In genomic region chr6:108168026-108168463, GRCh38 we compare ENCODE assay signal across 11 cellular contexts. TPM values are rescaled to one million over a fixed set of nuclear protein-coding genes. Genes with fewer than 3 reads are reported as not detected.
DNase-seq lines count a peak whose midpoint lies in the region; ATAC-seq and TF ChIP-seq lines count a peak whose summit lies in the region.
"Had no signal": no experiment of that assay in that cellular context is flagged by ENCODE, and none has a peak within 500 bp of the region (broad histone marks: within the 10 kb centered on the region; RNA-seq: fewer than 3 reads in every experiment).

No MANE protein-coding gene starts in this region.

- no peak for ATAC-seq in activated naive CD8-positive, alpha-beta T cell treated with anti-CD3 and anti-CD28 coated beads, Interleukin-2, amount 10 ng/mL, durations not matched to agents 7 days and 5 days (ENCODE audit: low read depth)
- ATAC-seq in lower lobe of right lung (peak in 1 of 2 donors; percentile 6), HG02759 (IDR thresholded peaks at IDR 0.05; ENCODE audit: unreplicated experiment) (no peak)

- no peaks in the 10 kb centered on the region for H3K36me3 ChIP-seq in lower lobe of right lung
- no peaks in the 10 kb centered on the region for H3K36me3 ChIP-seq in stomach
- H3K36me3 ChIP-seq: SJSA1 had no signal

- H3K4me3 ChIP-seq in lower lobe of right lung (peak overlapping the region; percentile 33), stomach (peak overlapping the region; percentile 11 to 45 (median 16))
- H3K4me3 ChIP-seq: SJSA1 had no signal

- H3K27me3 ChIP-seq in lower lobe of right lung (ENCODE audit: low read depth) (peaks cover 100% of the 10 kb centered on the region), stomach (peaks cover 63 to 100% (median 94%) of the 10 kb centered on the region in 3 donors)

- H3K27me3 Mint-ChIP-seq in activated naive CD4-positive, alpha-beta T cell treated with anti-CD3 and anti-CD28 coated beads for 36 hours (ENCODE audit: low read depth) = peaks cover 88% of the 10 kb centered on the region
- H3K27me3 Mint-ChIP-seq in activated naive CD8-positive, alpha-beta T cell treated with anti-CD3 and anti-CD28 coated beads, Interleukin-2, amount 10 ng/mL, durations not matched to agents 7 days and 5 days = peaks cover 93% of the 10 kb centered on the region

- H3K9me3 Mint-ChIP-seq in activated naive CD4-positive, alpha-beta T cell treated with anti-CD3 and anti-CD28 coated beads for 36 hours = no peaks in the 10 kb centered on the region
- peaks cover 2% of the 10 kb centered on the region for H3K9me3 Mint-ChIP-seq in activated naive CD8-positive, alpha-beta T cell treated with anti-CD3 and anti-CD28 coated beads, Interleukin-2, amount 10 ng/mL, durations not matched to agents 7 days and 5 days
- H3K9me3 Mint-ChIP-seq: neural crest cell had no signal

- no peak overlapping the region for H3K27ac ChIP-seq in lower lobe of right lung
- H3K27ac ChIP-seq in stomach = no peak overlapping the region
- H3K27ac ChIP-seq: SJSA1 had no signal

- no peaks in the 10 kb centered on the region for H3K36me3 Mint-ChIP-seq in activated naive CD4-positive, alpha-beta T cell treated with anti-CD3 and anti-CD28 coated beads for 36 hours (ENCODE audit: low read depth)
- H3K36me3 Mint-ChIP-seq in activated naive CD8-positive, alpha-beta T cell treated with anti-CD3 and anti-CD28 coated beads, Interleukin-2, amount 10 ng/mL, durations not matched to agents 7 days and 5 days = peaks cover 4% of the 10 kb centered on the region

- CTCF ChIA-PET in activated naive CD4-positive, alpha-beta T cell treated with anti-CD3 and anti-CD28 coated beads for 36 hours (lab: Charles Lee) = no interaction called here

- H3K4me3 Mint-ChIP-seq in activated naive CD4-positive, alpha-beta T cell treated with anti-CD3 and anti-CD28 coated beads for 36 hours = peak overlapping the region; percentile 46
- H3K4me3 Mint-ChIP-seq in activated naive CD8-positive, alpha-beta T cell treated with anti-CD3 and anti-CD28 coated beads, Interleukin-2, amount 10 ng/mL, durations not matched to agents 7 days and 5 days = peak overlapping the region; percentile 20

- no peak for TF ChIP-seq CTCF in lower lobe of right lung (IDR thresholded peaks at IDR 0.05)
- TF ChIP-seq CTCF in stomach (IDR thresholded peaks at IDR 0.05) = no peak

- peaks cover 60% of the 10 kb centered on the region for H3K4me1 ChIP-seq in lower lobe of right lung
- peaks cover 47 to 81% (median 65%) of the 10 kb centered on the region in 4 donors for H3K4me1 ChIP-seq in stomach

- DNase-seq in activated naive CD4-positive, alpha-beta T cell treated with anti-CD3 and anti-CD28 coated beads for 36 hours = no peak
- DNase-seq in activated naive CD4-positive, alpha-beta T cell treated with Interleukin-2 at 50 U/mL for 16 hours = no peak
- DNase-seq in activated naive CD8-positive, alpha-beta T cell treated with anti-CD3 and anti-CD28 coated beads, Interleukin-2, amount 10 ng/mL, durations not matched to agents 7 days and 5 days = no peak
- DNase-seq in lower lobe of right lung (no peak), stomach (no peak), COLO668 (lab: John Stamatoyannopoulos, UW; ENCODE audit: unreplicated experiment) (no peak), NCI-H526 (lab: John Stamatoyannopoulos, UW) (no peak)
- DNase-seq: IMR-90 had no signal

- TF ChIP-seq POLR2A in stomach (IDR thresholded peaks at IDR 0.05) = no peak

- intact Hi-C loops in activated naive CD4-positive, alpha-beta T cell treated with anti-CD3 and anti-CD28 coated beads for 36 hours (cut with micrococcal nuclease) = loop anchor here (1.0 to 5.0 kb wide), 2 partner anchors 52 to 191 kb away; no protein-coding TSS in a partner anchor
- intact Hi-C loops in lower lobe of right lung (cut with DNase I) (no loop called here), stomach (cut with DNase I; ENCODE audit: low total_unique reads) (no loop called here)

- no peak overlapping the region for H3K27ac Mint-ChIP-seq in activated naive CD4-positive, alpha-beta T cell treated with anti-CD3 and anti-CD28 coated beads for 36 hours
- H3K27ac Mint-ChIP-seq in activated naive CD8-positive, alpha-beta T cell treated with anti-CD3 and anti-CD28 coated beads, Interleukin-2, amount 10 ng/mL, durations not matched to agents 7 days and 5 days = peak overlapping the region; percentile 4

- peaks cover 44% of the 10 kb centered on the region for H3K4me1 Mint-ChIP-seq in activated naive CD4-positive, alpha-beta T cell treated with anti-CD3 and anti-CD28 coated beads for 36 hours (ENCODE audit: low read depth)
- peaks cover 30% of the 10 kb centered on the region for H3K4me1 Mint-ChIP-seq in activated naive CD8-positive, alpha-beta T cell treated with anti-CD3 and anti-CD28 coated beads, Interleukin-2, amount 10 ng/mL, durations not matched to agents 7 days and 5 days

- POLR2A ChIA-PET in activated naive CD8-positive, alpha-beta T cell treated with anti-CD3 and anti-CD28 coated beads, Interleukin-2, amount 10 ng/mL, durations not matched to agents 7 days and 5 days (lab: Charles Lee) = no interaction called here

- H3K9me3 ChIP-seq in lower lobe of right lung (no peaks in the 10 kb centered on the region), stomach (peaks cover 0 to 8% (median 0%) of the 10 kb centered on the region in 4 donors)
- H3K9me3 ChIP-seq: SJSA1 had no signal

- 24 to 35% (median 26%) methylated on average over 23 to 28 of the region's 28 CpGs for WGBS in stomach, 5 donors

- no peak for TF ChIP-seq EP300 in stomach (IDR thresholded peaks at IDR 0.05)

RNA-seq across cellular contexts. Expression of gene NR2E1, which starts 2.2 kb away (rescaled TPM):
- total RNA-seq in activated naive CD4-positive, alpha-beta T cell treated with anti-CD3 and anti-CD28 coated beads for 36 hours = not detected
- not detected for total RNA-seq in activated naive CD8-positive, alpha-beta T cell treated with anti-CD3 and anti-CD28 coated beads, Interleukin-2, amount 10 ng/mL, durations not matched to agents 7 days and 5 days
- total RNA-seq in lower lobe of right lung (not detected), stomach (not detected)
- polyA plus RNA-seq in stomach = not detected
- total RNA-seq: IMR-90, neural crest cell had no signal
- polyA plus RNA-seq: IMR-90 had no signal
